In the genomic region with DNA sequence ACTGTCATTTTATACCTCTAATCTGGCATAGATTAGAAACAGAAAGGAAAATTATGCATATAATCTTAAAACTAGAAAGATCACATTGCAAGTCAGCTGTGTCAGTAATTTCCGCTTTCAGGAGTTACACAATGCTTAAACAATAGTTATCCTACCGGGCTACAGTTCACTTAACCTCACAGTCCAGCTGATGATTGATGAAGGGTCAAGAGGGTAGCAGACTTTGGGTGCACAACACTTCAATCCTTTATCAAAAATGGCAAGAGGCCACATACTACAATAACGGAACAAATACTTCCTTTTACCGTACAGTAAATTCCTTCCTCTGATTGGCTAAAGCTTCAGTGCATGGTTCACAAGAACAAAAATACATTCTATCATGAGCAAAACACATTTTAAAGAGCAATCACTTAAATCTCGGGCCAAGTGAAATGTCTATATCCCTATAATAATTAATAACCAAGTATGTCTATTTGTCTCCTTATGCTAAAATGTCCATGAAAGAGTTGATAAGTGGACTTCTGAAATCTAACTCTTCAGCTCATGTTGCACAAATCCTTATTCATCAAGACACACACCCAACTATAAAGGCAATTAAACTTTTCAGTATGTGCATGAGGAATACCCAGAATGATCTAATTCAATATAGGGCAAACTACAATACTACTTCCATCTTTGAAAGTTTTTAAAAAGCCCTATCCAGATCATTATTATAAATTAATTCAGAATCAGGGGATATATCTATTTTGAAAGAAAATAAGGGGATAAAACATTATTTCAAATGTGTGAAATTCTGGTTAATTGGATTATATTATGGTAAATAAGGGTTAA, we compare ENCODE assay signal across 1 cellular context.
A peak's percentile ranks its signal among the peaks of the same experiment; 100 is the strongest.
TF ChIP-seq lines count a peak whose summit lies in the region.

No MANE protein-coding gene starts in this region.

TF ChIP-seq in HepG2, 621 proteins besides CTCF, POLR2A, EP300 and RAD21 (continued from another document and continues in another):
- TF ChIP-seq, protein P1, sequence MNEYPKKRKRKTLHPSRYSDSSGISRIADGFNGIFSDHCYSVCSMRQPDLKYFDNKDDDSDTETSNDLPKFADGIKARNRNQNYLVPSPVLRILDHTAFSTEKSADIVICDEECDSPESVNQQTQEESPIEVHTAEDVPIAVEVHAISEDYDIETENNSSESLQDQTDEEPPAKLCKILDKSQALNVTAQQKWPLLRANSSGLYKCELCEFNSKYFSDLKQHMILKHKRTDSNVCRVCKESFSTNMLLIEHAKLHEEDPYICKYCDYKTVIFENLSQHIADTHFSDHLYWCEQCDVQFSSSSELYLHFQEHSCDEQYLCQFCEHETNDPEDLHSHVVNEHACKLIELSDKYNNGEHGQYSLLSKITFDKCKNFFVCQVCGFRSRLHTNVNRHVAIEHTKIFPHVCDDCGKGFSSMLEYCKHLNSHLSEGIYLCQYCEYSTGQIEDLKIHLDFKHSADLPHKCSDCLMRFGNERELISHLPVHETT (CRISPR knock-in tag; conservative IDR thresholded peaks at IDR 0.05), result no peak
- 0 out of 2 replicates have a peak, but pooled peaks have one; percentile 44 for TF ChIP-seq ESRRA (CRISPR knock-in tag; IDR thresholded peaks at IDR 0.05; ENCODE audit: low read depth)
- TF ChIP-seq, protein P2, sequence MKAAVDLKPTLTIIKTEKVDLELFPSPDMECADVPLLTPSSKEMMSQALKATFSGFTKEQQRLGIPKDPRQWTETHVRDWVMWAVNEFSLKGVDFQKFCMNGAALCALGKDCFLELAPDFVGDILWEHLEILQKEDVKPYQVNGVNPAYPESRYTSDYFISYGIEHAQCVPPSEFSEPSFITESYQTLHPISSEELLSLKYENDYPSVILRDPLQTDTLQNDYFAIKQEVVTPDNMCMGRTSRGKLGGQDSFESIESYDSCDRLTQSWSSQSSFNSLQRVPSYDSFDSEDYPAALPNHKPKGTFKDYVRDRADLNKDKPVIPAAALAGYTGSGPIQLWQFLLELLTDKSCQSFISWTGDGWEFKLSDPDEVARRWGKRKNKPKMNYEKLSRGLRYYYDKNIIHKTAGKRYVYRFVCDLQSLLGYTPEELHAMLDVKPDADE (CRISPR knock-in tag; IDR thresholded peaks at IDR 0.05), result no peak
- no peak for TF ChIP-seq EED (CRISPR knock-in tag; IDR thresholded peaks at IDR 0.05)
- no peak for TF ChIP-seq ATAD3A (CRISPR knock-in tag; IDR thresholded peaks at IDR 0.05)
- no peak for TF ChIP-seq HNRNPK (IDR thresholded peaks at IDR 0.05; ENCODE audit: low read depth, low read length, poor library complexity, severe bottlenecking)
- TF ChIP-seq ZNF713 (CRISPR knock-in tag; IDR thresholded peaks at IDR 0.05), result no peak
- no peak for TF ChIP-seq MTA1 (CRISPR knock-in tag; IDR thresholded peaks at IDR 0.05; ENCODE audit: borderline replicate concordance)
- no peak for TF ChIP-seq SUZ12 (IDR thresholded peaks at IDR 0.05; ENCODE audit: low read depth, low read length)
- no peak for TF ChIP-seq BRCA1 (CRISPR knock-in tag; IDR thresholded peaks at IDR 0.05)
- no peak for TF ChIP-seq GZF1 (CRISPR knock-in tag; IDR thresholded peaks at IDR 0.05)
- TF ChIP-seq GATAD1 (CRISPR knock-in tag; IDR thresholded peaks at IDR 0.05), result peak; percentile 50; the same call in 1 of the 2 replicates
- TF ChIP-seq CCDC6 (CRISPR knock-in tag; IDR thresholded peaks at IDR 0.05), result 0 out of 2 replicates have a peak, but pooled peaks have one; percentile 32
- TF ChIP-seq ZNF329 (CRISPR knock-in tag; IDR thresholded peaks at IDR 0.05; ENCODE audit: low read depth), result 0 out of 2 replicates have a peak, but pooled peaks have one; percentile 38
- TF ChIP-seq ZNF878 (CRISPR knock-in tag; IDR thresholded peaks at IDR 0.05), result peak; percentile 38; the same call in 1 of the 2 replicates
- TF ChIP-seq ZNF451 (CRISPR knock-in tag; IDR thresholded peaks at IDR 0.05), result no peak
- TF ChIP-seq ZNF101 (CRISPR knock-in tag; IDR thresholded peaks at IDR 0.05; ENCODE audit: borderline replicate concordance, low read depth), result no peak
- TF ChIP-seq RBFOX2 (IDR thresholded peaks at IDR 0.05; ENCODE audit: low read depth, low read length), result no peak
- TF ChIP-seq ZNF34 (CRISPR knock-in tag; IDR thresholded peaks at IDR 0.05; ENCODE audit: borderline replicate concordance), result no peak
- no peak for TF ChIP-seq ZNF557 (CRISPR knock-in tag; IDR thresholded peaks at IDR 0.05)
- TF ChIP-seq ARNT (IDR thresholded peaks at IDR 0.05), result no peak
- no peak for TF ChIP-seq ZNF224 (CRISPR knock-in tag; IDR thresholded peaks at IDR 0.05)
- peak; percentile 84 for TF ChIP-seq MEF2D (CRISPR knock-in tag; IDR thresholded peaks at IDR 0.05)
- peak; percentile 91 for TF ChIP-seq FOXA3 (CRISPR knock-in tag; IDR thresholded peaks at IDR 0.05)
- TF ChIP-seq ZNF879 (CRISPR knock-in tag; IDR thresholded peaks at IDR 0.05), result no peak
- TF ChIP-seq ZNF7 (CRISPR knock-in tag; IDR thresholded peaks at IDR 0.05), result no peak
- 0 out of 2 replicates have a peak, but pooled peaks have one; percentile 25 for TF ChIP-seq ZNF761 (CRISPR knock-in tag; conservative IDR thresholded peaks at IDR 0.05)
- TF ChIP-seq, protein P3, sequence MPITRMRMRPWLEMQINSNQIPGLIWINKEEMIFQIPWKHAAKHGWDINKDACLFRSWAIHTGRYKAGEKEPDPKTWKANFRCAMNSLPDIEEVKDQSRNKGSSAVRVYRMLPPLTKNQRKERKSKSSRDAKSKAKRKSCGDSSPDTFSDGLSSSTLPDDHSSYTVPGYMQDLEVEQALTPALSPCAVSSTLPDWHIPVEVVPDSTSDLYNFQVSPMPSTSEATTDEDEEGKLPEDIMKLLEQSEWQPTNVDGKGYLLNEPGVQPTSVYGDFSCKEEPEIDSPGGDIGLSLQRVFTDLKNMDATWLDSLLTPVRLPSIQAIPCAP (CRISPR knock-in tag; IDR thresholded peaks at IDR 0.05; ENCODE audit: low read depth), result no peak
- TF ChIP-seq HHEX (CRISPR knock-in tag; IDR thresholded peaks at IDR 0.05), result peak; percentile 67; the same call in 1 of the 2 replicates
- no peak for TF ChIP-seq ZNF160 (CRISPR knock-in tag; IDR thresholded peaks at IDR 0.05)
- TF ChIP-seq CBX5 (CRISPR knock-in tag; IDR thresholded peaks at IDR 0.05; ENCODE audit: borderline replicate concordance), result no peak
- TF ChIP-seq ZNF530 (CRISPR knock-in tag; IDR thresholded peaks at IDR 0.05; ENCODE audit: low read depth), result no peak
- no peak; the same call in 1 of the 2 replicates for TF ChIP-seq ZNF510 (CRISPR knock-in tag; IDR thresholded peaks at IDR 0.05; ENCODE audit: low read depth)
- peak; percentile 95 for TF ChIP-seq HMG20A (CRISPR knock-in tag; IDR thresholded peaks at IDR 0.05; ENCODE audit: borderline replicate concordance)
- TF ChIP-seq, protein P4, sequence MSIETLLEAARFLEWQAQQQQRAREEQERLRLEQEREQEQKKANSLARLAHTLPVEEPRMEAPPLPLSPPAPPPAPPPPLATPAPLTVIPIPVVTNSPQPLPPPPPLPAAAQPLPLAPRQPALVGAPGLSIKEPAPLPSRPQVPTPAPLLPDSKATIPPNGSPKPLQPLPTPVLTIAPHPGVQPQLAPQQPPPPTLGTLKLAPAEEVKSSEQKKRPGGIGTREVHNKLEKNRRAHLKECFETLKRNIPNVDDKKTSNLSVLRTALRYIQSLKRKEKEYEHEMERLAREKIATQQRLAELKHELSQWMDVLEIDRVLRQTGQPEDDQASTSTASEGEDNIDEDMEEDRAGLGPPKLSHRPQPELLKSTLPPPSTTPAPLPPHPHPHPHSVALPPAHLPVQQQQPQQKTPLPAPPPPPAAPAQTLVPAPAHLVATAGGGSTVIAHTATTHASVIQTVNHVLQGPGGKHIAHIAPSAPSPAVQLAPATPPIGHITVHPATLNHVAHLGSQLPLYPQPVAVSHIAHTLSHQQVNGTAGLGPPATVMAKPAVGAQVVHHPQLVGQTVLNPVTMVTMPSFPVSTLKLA (IDR thresholded peaks at IDR 0.05), result no peak
- TF ChIP-seq, protein P5, sequence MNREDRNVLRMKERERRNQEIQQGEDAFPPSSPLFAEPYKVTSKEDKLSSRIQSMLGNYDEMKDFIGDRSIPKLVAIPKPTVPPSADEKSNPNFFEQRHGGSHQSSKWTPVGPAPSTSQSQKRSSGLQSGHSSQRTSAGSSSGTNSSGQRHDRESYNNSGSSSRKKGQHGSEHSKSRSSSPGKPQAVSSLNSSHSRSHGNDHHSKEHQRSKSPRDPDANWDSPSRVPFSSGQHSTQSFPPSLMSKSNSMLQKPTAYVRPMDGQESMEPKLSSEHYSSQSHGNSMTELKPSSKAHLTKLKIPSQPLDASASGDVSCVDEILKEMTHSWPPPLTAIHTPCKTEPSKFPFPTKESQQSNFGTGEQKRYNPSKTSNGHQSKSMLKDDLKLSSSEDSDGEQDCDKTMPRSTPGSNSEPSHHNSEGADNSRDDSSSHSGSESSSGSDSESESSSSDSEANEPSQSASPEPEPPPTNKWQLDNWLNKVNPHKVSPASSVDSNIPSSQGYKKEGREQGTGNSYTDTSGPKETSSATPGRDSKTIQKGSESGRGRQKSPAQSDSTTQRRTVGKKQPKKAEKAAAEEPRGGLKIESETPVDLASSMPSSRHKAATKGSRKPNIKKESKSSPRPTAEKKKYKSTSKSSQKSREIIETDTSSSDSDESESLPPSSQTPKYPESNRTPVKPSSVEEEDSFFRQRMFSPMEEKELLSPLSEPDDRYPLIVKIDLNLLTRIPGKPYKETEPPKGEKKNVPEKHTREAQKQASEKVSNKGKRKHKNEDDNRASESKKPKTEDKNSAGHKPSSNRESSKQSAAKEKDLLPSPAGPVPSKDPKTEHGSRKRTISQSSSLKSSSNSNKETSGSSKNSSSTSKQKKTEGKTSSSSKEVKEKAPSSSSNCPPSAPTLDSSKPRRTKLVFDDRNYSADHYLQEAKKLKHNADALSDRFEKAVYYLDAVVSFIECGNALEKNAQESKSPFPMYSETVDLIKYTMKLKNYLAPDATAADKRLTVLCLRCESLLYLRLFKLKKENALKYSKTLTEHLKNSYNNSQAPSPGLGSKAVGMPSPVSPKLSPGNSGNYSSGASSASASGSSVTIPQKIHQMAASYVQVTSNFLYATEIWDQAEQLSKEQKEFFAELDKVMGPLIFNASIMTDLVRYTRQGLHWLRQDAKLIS (CRISPR knock-in tag; IDR thresholded peaks at IDR 0.05), result peak; percentile 64; the same call in 1 of the 2 replicates
- no peak for TF ChIP-seq ADNP (CRISPR knock-in tag; IDR thresholded peaks at IDR 0.05)
- TF ChIP-seq CAMTA2 (CRISPR knock-in tag; IDR thresholded peaks at IDR 0.05; ENCODE audit: borderline replicate concordance), result no peak
- peak; percentile 96 for TF ChIP-seq SAP130 (CRISPR knock-in tag; IDR thresholded peaks at IDR 0.05; ENCODE audit: low read depth)
- TF ChIP-seq GTF2F1 (IDR thresholded peaks at IDR 0.05; ENCODE audit: low read length), result no peak
- no peak for TF ChIP-seq SRSF1 (optimal IDR thresholded peaks at IDR 0.05; ENCODE audit: low read depth, low read length)
- TF ChIP-seq SOX5 (CRISPR knock-in tag; IDR thresholded peaks at IDR 0.05; ENCODE audit: borderline replicate concordance), result peak; percentile 100
- TF ChIP-seq MAFK (conservative IDR thresholded peaks at IDR 0.05 in 1 of 2, IDR thresholded peaks at IDR 0.05 in 1 of 2; ENCODE audit: low read length in 2 of 2), result peak; percentile 66 to 70; a peak in 3 of 4 replicates
- TF ChIP-seq HNRNPL (IDR thresholded peaks at IDR 0.05; ENCODE audit: low read depth, low read length), result no peak
- TF ChIP-seq, protein P6, sequence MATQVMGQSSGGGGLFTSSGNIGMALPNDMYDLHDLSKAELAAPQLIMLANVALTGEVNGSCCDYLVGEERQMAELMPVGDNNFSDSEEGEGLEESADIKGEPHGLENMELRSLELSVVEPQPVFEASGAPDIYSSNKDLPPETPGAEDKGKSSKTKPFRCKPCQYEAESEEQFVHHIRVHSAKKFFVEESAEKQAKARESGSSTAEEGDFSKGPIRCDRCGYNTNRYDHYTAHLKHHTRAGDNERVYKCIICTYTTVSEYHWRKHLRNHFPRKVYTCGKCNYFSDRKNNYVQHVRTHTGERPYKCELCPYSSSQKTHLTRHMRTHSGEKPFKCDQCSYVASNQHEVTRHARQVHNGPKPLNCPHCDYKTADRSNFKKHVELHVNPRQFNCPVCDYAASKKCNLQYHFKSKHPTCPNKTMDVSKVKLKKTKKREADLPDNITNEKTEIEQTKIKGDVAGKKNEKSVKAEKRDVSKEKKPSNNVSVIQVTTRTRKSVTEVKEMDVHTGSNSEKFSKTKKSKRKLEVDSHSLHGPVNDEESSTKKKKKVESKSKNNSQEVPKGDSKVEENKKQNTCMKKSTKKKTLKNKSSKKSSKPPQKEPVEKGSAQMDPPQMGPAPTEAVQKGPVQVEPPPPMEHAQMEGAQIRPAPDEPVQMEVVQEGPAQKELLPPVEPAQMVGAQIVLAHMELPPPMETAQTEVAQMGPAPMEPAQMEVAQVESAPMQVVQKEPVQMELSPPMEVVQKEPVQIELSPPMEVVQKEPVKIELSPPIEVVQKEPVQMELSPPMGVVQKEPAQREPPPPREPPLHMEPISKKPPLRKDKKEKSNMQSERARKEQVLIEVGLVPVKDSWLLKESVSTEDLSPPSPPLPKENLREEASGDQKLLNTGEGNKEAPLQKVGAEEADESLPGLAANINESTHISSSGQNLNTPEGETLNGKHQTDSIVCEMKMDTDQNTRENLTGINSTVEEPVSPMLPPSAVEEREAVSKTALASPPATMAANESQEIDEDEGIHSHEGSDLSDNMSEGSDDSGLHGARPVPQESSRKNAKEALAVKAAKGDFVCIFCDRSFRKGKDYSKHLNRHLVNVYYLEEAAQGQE (IDR thresholded peaks at IDR 0.05; ENCODE audit: borderline replicate concordance in 1 of 2, low read depth in 1 of 2, low read length in 2 of 2), result peak in 1 of 2 experiments; percentile 66; a peak in 1 of 4 replicates
- TF ChIP-seq, protein P7, sequence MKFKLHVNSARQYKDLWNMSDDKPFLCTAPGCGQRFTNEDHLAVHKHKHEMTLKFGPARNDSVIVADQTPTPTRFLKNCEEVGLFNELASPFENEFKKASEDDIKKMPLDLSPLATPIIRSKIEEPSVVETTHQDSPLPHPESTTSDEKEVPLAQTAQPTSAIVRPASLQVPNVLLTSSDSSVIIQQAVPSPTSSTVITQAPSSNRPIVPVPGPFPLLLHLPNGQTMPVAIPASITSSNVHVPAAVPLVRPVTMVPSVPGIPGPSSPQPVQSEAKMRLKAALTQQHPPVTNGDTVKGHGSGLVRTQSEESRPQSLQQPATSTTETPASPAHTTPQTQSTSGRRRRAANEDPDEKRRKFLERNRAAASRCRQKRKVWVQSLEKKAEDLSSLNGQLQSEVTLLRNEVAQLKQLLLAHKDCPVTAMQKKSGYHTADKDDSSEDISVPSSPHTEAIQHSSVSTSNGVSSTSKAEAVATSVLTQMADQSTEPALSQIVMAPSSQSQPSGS (CRISPR knock-in tag; IDR thresholded peaks at IDR 0.05), result peak; percentile 74
- TF ChIP-seq KMT2A (CRISPR knock-in tag; IDR thresholded peaks at IDR 0.05), result 0 out of 2 replicates have a peak, but pooled peaks have one; percentile 49
- TF ChIP-seq TOE1 (CRISPR knock-in tag; IDR thresholded peaks at IDR 0.05), result no peak
- TF ChIP-seq HIVEP1 (CRISPR knock-in tag; IDR thresholded peaks at IDR 0.05), result no peak
- TF ChIP-seq KLF16 (CRISPR knock-in tag; IDR thresholded peaks at IDR 0.05), result peak in 1 of 2 experiments; percentile 79; a peak in 1 of 4 replicates
- TF ChIP-seq, protein P8, sequence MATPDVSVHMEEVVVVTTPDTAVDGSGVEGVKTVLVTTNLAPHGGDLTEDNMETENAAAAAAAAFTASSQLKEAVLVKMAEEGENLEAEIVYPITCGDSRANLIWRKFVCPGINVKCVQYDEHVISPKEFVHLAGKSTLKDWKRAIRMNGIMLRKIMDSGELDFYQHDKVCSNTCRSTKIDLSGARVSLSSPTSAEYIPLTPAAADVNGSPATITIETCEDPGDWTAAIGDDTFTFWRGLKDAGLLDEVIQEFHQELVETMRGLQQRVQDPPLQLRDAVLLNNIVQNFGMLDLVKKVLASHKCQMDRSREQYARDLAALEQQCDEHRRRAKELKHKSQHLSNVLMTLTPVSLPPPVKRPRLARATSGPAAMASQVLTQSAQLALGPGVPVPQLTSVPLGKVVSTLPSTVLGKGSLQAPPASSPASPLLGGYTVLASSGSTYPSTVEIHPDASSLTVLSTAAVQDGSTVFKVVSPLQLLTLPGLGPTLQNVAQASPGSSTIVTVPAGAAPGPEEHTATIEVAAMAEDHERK (CRISPR knock-in tag; IDR thresholded peaks at IDR 0.05; ENCODE audit: low read depth), result 0 out of 2 replicates have a peak, but pooled peaks have one; percentile 32
- no peak for TF ChIP-seq ZNF3 (CRISPR knock-in tag; IDR thresholded peaks at IDR 0.05)
